ENCODE assay signal across 20 cellular contexts in genomic region chr10:98486421-98486820, GRCh38. TPM values are rescaled to one million over a fixed set of nuclear protein-coding genes. Genes with fewer than 3 reads are reported as not detected.
A peak's percentile ranks its signal among the peaks of the same experiment; 100 is the strongest.
DNase-seq lines count a peak whose midpoint lies in the region; ATAC-seq, FAIRE-seq and TF ChIP-seq lines count a peak whose summit lies in the region.
"Had no signal": no experiment of that assay in that cellular context is flagged by ENCODE, and none has a peak within 500 bp of the region (broad histone marks: within the 10 kb centered on the region; RNA-seq: fewer than 3 reads in every experiment).

No MANE protein-coding gene starts in this region.

- DNase-seq in GM04504 (ENCODE audit: low read depth): peak; percentile 62
- peak; percentile 6 for DNase-seq in RKO (ENCODE audit: low spot score)
- DNase-seq in fibroblast of peridontal ligament (ENCODE audit: extremely low read depth): peak; percentile 67
- no peak for DNase-seq in HepG2 (ENCODE audit: low spot score)
- DNase-seq in activated CD8-positive, alpha-beta memory T cell treated with anti-CD3 and anti-CD28 coated beads, Interleukin-2, amount 10 ng/mL, durations not matched to agents 7 days and 5 days: no peak
- DNase-seq in DMS 273 treated with DMSO at 0.1 percent for 48 hours (lab: John Stamatoyannopoulos, UW): no peak
- no peak for DNase-seq in hippocampal formation (lab: John Stamatoyannopoulos, UW)
- DNase-seq: activated CD4-positive, alpha-beta T cell treated with anti-CD3 and anti-CD28 coated beads, Interleukin-2, amount 50 U/mL, for 1 hour; activated T-cell treated with anti-CD3 and anti-CD28 coated beads, Interleukin-2, amount 50 U/mL, for 24 hours; DMS79; foreskin melanocyte; NCI-H187; NCI-H510A treated with DMSO at 0.1 percent for 48 hours; pancreas; transverse colon had no signal

- H3K27me3 ChIP-seq in skeletal muscle tissue (ENCODE audit: control insufficient read depth in 3 of 3, insufficient read depth in 3 of 3, low read length in 3 of 3): no peaks in the 10 kb centered on the region
- H3K27me3 ChIP-seq in HepG2 (ENCODE audit: control insufficient read depth in 1 of 2, insufficient read depth in 2 of 2, low read length in 2 of 2): no peaks in the 10 kb centered on the region; a peak in 1 of 5 replicates
- H3K27me3 ChIP-seq: pancreas, transverse colon had no signal

- no peak for TF ChIP-seq CTCF in HepG2 (CRISPR knock-in tag; IDR thresholded peaks at IDR 0.05)

- no peak for TF ChIP-seq POLR2A in HepG2 (IDR thresholded peaks at IDR 0.05; ENCODE audit: insufficient read depth in 1 of 2, low read depth in 2 of 2, low read length in 2 of 2)

- H3K4me3 Mint-ChIP-seq in activated CD8-positive, alpha-beta memory T cell treated with anti-CD3 and anti-CD28 coated beads, Interleukin-2, amount 10 ng/mL, durations not matched to agents 7 days and 5 days: no peak overlapping the region
- H3K4me3 Mint-ChIP-seq: activated T-cell treated with anti-CD3 and anti-CD28 coated beads, Interleukin-2, amount 50 U/mL, for 24 hours; stimulated activated effector memory CD8-positive, alpha-beta T cell treated with anti-CD3 and anti-CD28 coated beads, Interleukin-12 subunit alpha, Interleukin-12 subunit beta, amount 100 ng/mL, for 72 hours had no signal

- no peaks in the 10 kb centered on the region for H3K36me3 Mint-ChIP-seq in activated CD8-positive, alpha-beta memory T cell treated with anti-CD3 and anti-CD28 coated beads, Interleukin-2, amount 10 ng/mL, durations not matched to agents 7 days and 5 days
- H3K36me3 Mint-ChIP-seq: activated naive CD4-positive, alpha-beta T cell treated with anti-CD3 and anti-CD28 coated beads, Interleukin-2, amount 50 U/mL, for 72 hours; stimulated activated effector memory CD8-positive, alpha-beta T cell treated with anti-CD3 and anti-CD28 coated beads, Interleukin-12 subunit alpha, Interleukin-12 subunit beta, amount 100 ng/mL, for 72 hours had no signal

- no peaks in the 10 kb centered on the region for H3K79me2 ChIP-seq in HepG2 (ENCODE audit: insufficient read depth, low read length)

- H3K36me3 ChIP-seq in skeletal muscle tissue (ENCODE audit: control insufficient read depth in 3 of 3, insufficient read depth in 3 of 3, low read length in 3 of 3) (no peaks in the 10 kb centered on the region), HepG2 (replicated peaks in 1 of 2; ENCODE audit: control insufficient read depth in 1 of 2, insufficient read depth in 2 of 2, low read length in 2 of 2) (no peaks in the 10 kb centered on the region)
- H3K36me3 ChIP-seq: pancreas, transverse colon had no signal

- no peak overlapping the region for H3K27ac Mint-ChIP-seq in activated CD8-positive, alpha-beta memory T cell treated with anti-CD3 and anti-CD28 coated beads, Interleukin-2, amount 10 ng/mL, durations not matched to agents 7 days and 5 days
- H3K27ac Mint-ChIP-seq: activated naive CD4-positive, alpha-beta T cell treated with anti-CD3 and anti-CD28 coated beads, Interleukin-2, amount 50 U/mL, for 72 hours; activated T-cell treated with anti-CD3 and anti-CD28 coated beads, Interleukin-2, amount 50 U/mL, for 24 hours; stimulated activated effector memory CD8-positive, alpha-beta T cell treated with anti-CD3 and anti-CD28 coated beads, Interleukin-12 subunit alpha, Interleukin-12 subunit beta, amount 100 ng/mL, for 72 hours had no signal

- intact Hi-C loops in HepG2 (cut with micrococcal nuclease; ENCODE audit: unreplicated experiment): no loop called here

- H3K4me3 ChIP-seq in skeletal muscle tissue (ENCODE audit: low read length in 3 of 3) (no peak overlapping the region), HepG2 (replicated peaks in 1 of 3; ENCODE audit: insufficient read depth in 1 of 3, low read depth in 2 of 3, low read length in 3 of 3) (no peak overlapping the region)
- H3K4me3 ChIP-seq: pancreas, transverse colon had no signal

- POLR2A ChIA-PET in HepG2 (lab: Yijun Ruan, JAX): no interaction called here

- no peak overlapping the region for H2AFZ ChIP-seq in HepG2 (ENCODE audit: low read length)

- H4K20me1 ChIP-seq in HepG2 (ENCODE audit: insufficient read depth, low read length): no peaks in the 10 kb centered on the region

- no peak overlapping the region for H3K4me2 ChIP-seq in HepG2 (ENCODE audit: low read depth, low read length)

- BruUV-seq in HepG2 (replicated peaks; lab: Mats Ljungman, UMichigan): no TSS peak

- ATAC-seq in HepG2: no peak
- ATAC-seq in activated CD8-positive, alpha-beta memory T cell treated with anti-CD3 and anti-CD28 coated beads, Interleukin-2, amount 10 ng/mL, durations not matched to agents 7 days and 5 days: no peak
- ATAC-seq: activated naive CD4-positive, alpha-beta T cell treated with anti-CD3 and anti-CD28 coated beads, Interleukin-2, amount 50 U/mL, for 72 hours; stimulated activated effector memory CD8-positive, alpha-beta T cell treated with anti-CD3 and anti-CD28 coated beads, Interleukin-12 subunit alpha, Interleukin-12 subunit beta, amount 100 ng/mL, for 72 hours had no signal

- peaks cover 3% of the 10 kb centered on the region for H3K27me3 Mint-ChIP-seq in activated CD8-positive, alpha-beta memory T cell treated with anti-CD3 and anti-CD28 coated beads, Interleukin-2, amount 10 ng/mL, durations not matched to agents 7 days and 5 days

- TF ChIP-seq RAD21 in HepG2 (CRISPR knock-in tag; IDR thresholded peaks at IDR 0.05): no peak

- in situ Hi-C loops in HepG2 (cut with HindIII; ENCODE audit: extremely low pct_ligation_motif_present, low pct_unique_long_range_greater_than_20kb): no loop called here

- H3K4me1 ChIP-seq in skeletal muscle tissue (ENCODE audit: control insufficient read depth in 3 of 3, insufficient read depth in 3 of 3, low read length in 3 of 3) (peaks cover 0 to 4% (median 2%) of the 10 kb centered on the region in 3 donors), HepG2 (ENCODE audit: insufficient read depth, low read length) (peaks cover 32% of the 10 kb centered on the region)
- H3K4me1 ChIP-seq: pancreas, transverse colon had no signal

- TF ChIP-seq EP300 in HepG2 (IDR thresholded peaks at IDR 0.05; ENCODE audit: low read depth in 2 of 2, low read length in 2 of 2) (no peak), HepG2 (CRISPR knock-in tag; IDR thresholded peaks at IDR 0.05; ENCODE audit: borderline replicate concordance) (no peak)

- 43% methylated on average over 3 of the region's 3 CpGs for WGBS in HepG2 (ENCODE audit: low lambda C conversion rate)

- CTCF ChIA-PET in HepG2 (lab: Yijun Ruan, JAX; ENCODE audit: low intra/inter-chr PET ratio, low total read pairs): no interaction called here
- CTCF ChIA-PET in activated CD8-positive, alpha-beta memory T cell treated with anti-CD3 and anti-CD28 coated beads, Interleukin-2, amount 10 ng/mL, durations not matched to agents 7 days and 5 days (lab: Charles Lee): no interaction called here

- peak overlapping the region; percentile 7 for H3K27ac ChIP-seq in skeletal muscle tissue (ENCODE audit: low read depth, low read length)
- H3K27ac ChIP-seq in HepG2 (ENCODE audit: extremely low read length, insufficient read depth, low read length): no peak overlapping the region
- H3K27ac ChIP-seq: C4-2B, pancreas, transverse colon had no signal

- H3K9me3 ChIP-seq in skeletal muscle tissue (ENCODE audit: control insufficient read depth in 3 of 3, low read length in 3 of 3) (no peaks in the 10 kb centered on the region), HepG2 (ENCODE audit: low read length) (no peaks in the 10 kb centered on the region)
- H3K9me3 ChIP-seq: pancreas, transverse colon had no signal

- peaks cover 3% of the 10 kb centered on the region for H3K4me1 Mint-ChIP-seq in activated CD8-positive, alpha-beta memory T cell treated with anti-CD3 and anti-CD28 coated beads, Interleukin-2, amount 10 ng/mL, durations not matched to agents 7 days and 5 days

- H3K9ac ChIP-seq in skeletal muscle tissue (ENCODE audit: low read depth in 1 of 3, low read length in 3 of 3) (no peak overlapping the region), HepG2 (ENCODE audit: insufficient read depth, low read depth, low read length) (no peak overlapping the region)

- H3K9me3 Mint-ChIP-seq in activated CD8-positive, alpha-beta memory T cell treated with anti-CD3 and anti-CD28 coated beads, Interleukin-2, amount 10 ng/mL, durations not matched to agents 7 days and 5 days (ENCODE audit: low read depth): peaks cover 2% of the 10 kb centered on the region
- H3K9me3 Mint-ChIP-seq: activated naive CD4-positive, alpha-beta T cell treated with anti-CD3 and anti-CD28 coated beads, Interleukin-2, amount 50 U/mL, for 72 hours; stimulated activated effector memory CD8-positive, alpha-beta T cell treated with anti-CD3 and anti-CD28 coated beads, Interleukin-12 subunit alpha, Interleukin-12 subunit beta, amount 100 ng/mL, for 72 hours had no signal

- FAIRE-seq in HepG2 (lab: Jason Lieb, UNC): no peak
- FAIRE-seq: HTR-8/SVneo, pancreas had no signal

TF ChIP-seq in HepG2, 621 proteins besides CTCF, POLR2A, EP300 and RAD21 (continues in another document):
- TF ChIP-seq ZNF709 (CRISPR knock-in tag; IDR thresholded peaks at IDR 0.05): no peak

RNA-seq across cellular contexts. Expression of gene HPS1, which starts 39.7 kb away (rescaled TPM):
- total RNA-seq in skeletal muscle tissue: 8.9 TPM
- total RNA-seq in HepG2 (2016; rRNA removed; fragmentation: Illumina TruSeq; extraction: Trizol): 20.7 and 25.8 TPM in 2 replicates
- 50.6 and 58.2 TPM in 2 replicates for total RNA-seq in HepG2 (2016; cell fraction: cytosol; rRNA removed; fragmentation: Illumina TruSeq; extraction: Trizol; ENCODE audit: low read depth)
- 14.1 and 23.6 TPM in 2 replicates for total RNA-seq in HepG2 (2016; cell fraction: insoluble cytoplasmic fraction; rRNA removed; fragmentation: Illumina TruSeq; extraction: Trizol)
- 56.4 and 66.7 TPM in 2 replicates for total RNA-seq in HepG2 (2016; cell fraction: membrane; rRNA removed; fragmentation: Illumina TruSeq; extraction: Trizol)
- 19.0 and 25.7 TPM in 2 replicates for total RNA-seq in HepG2 (2016; cell fraction: nucleus; rRNA removed; fragmentation: Illumina TruSeq; extraction: Trizol)
- polyA plus RNA-seq in HepG2 (2011; rRNA removed): 24.6 and 33.7 TPM in 2 replicates
- polyA plus RNA-seq in HepG2 (2011; cell fraction: cytosol; rRNA removed): 18.0 and 21.8 TPM in 2 replicates
- polyA plus RNA-seq in HepG2 (2011; cell fraction: nucleus; rRNA removed): 108 and 120 TPM in 2 replicates
- 16.9 and 22.7 TPM in 2 replicates for polyA plus RNA-seq in HepG2 (2012)
- polyA plus RNA-seq in HepG2 (2016; cell fraction: cytosol; fragmentation: Illumina TruSeq; extraction: Trizol; ENCODE audit: low read depth): 68.9 and 83.5 TPM in 2 replicates
- polyA plus RNA-seq in HepG2 (2016; cell fraction: insoluble cytoplasmic fraction; fragmentation: Illumina TruSeq; extraction: Trizol; ENCODE audit: low read depth): 19.4 and 23.0 TPM in 2 replicates
- polyA plus RNA-seq in HepG2 (2016; cell fraction: membrane; fragmentation: Illumina TruSeq; extraction: Trizol; ENCODE audit: low read depth): 63.1 and 73.8 TPM in 2 replicates
- 43.6 and 45.7 TPM in 2 replicates for polyA plus RNA-seq in HepG2 (2016; cell fraction: nucleus; fragmentation: Illumina TruSeq; extraction: Trizol; ENCODE audit: insufficient read depth, low read depth)
- 35.4 and 47.2 TPM in 2 replicates for polyA minus RNA-seq in HepG2 (2011; rRNA and poly(A)+ RNA removed; ENCODE audit: low replicate concordance)
- 12.4 and 14.5 TPM in 2 replicates for polyA minus RNA-seq in HepG2 (2011; cell fraction: cytosol; rRNA and poly(A)+ RNA removed)
- polyA minus RNA-seq in HepG2 (2011; cell fraction: nucleus; rRNA and poly(A)+ RNA removed): 45.1 and 49.1 TPM in 2 replicates
- 10 to 100 TPM; 72.0 to 99.5 TPM for total RNA-seq in activated CD8-positive, alpha-beta memory T cell treated with anti-CD3 and anti-CD28 coated beads, Interleukin-2, amount 10 ng/mL, durations not matched to agents 7 days and 5 days

Comparison
In these comparisons a context has a peak if more than half of its experiments do, and no peak if none do; other contexts are left out.
1. DNase-seq: peak in GM04504 (single experiment), RKO (single experiment) and fibroblast of peridontal ligament (single experiment); none in HepG2 (single experiment), activated CD8-positive, alpha-beta memory T cell treated with anti-CD3 and anti-CD28 coated beads, Interleukin-2, amount 10 ng/mL, durations not matched to agents 7 days and 5 days (single experiment), DMS 273 treated with DMSO at 0.1 percent for 48 hours (single experiment) and hippocampal formation (0 of 2).